In genomic region chr18:76064998-76065397, GRCh38 we compare ENCODE assay signal across 1 cellular context.
TF ChIP-seq lines count a peak whose summit lies in the region.

No MANE protein-coding gene starts in this region.

TF ChIP-seq in K562, 482 proteins besides CTCF, POLR2A, EP300 and RAD21 (continued from another document):
- TF ChIP-seq CEBPZ (IDR thresholded peaks at IDR 0.05; ENCODE audit: borderline replicate concordance, low read depth, low read length) = no peak
- TF ChIP-seq ZBTB8A (IDR thresholded peaks at IDR 0.05; ENCODE audit: partially characterized antibody) = no peak
- TF ChIP-seq ETV1 (tag; conservative IDR thresholded peaks at IDR 0.05; ENCODE audit: low read depth) = no peak
- TF ChIP-seq ZMIZ1 (IDR thresholded peaks at IDR 0.05; ENCODE audit: low read depth in 2 of 2, low read length in 2 of 2) = no peak
- no peak for TF ChIP-seq GATAD2A (IDR thresholded peaks at IDR 0.05)
- no peak for TF ChIP-seq ZKSCAN3 (CRISPR knock-in tag; IDR thresholded peaks at IDR 0.05)
- no peak for TF ChIP-seq CBX2 (IDR thresholded peaks at IDR 0.05; ENCODE audit: insufficient read depth, low read length, poor library complexity, severe bottlenecking)
- TF ChIP-seq ZNF507 (tag; conservative IDR thresholded peaks at IDR 0.05) = no peak
TF ChIP-seq in K562: peak in this region for 0.
